In the genomic region with DNA sequence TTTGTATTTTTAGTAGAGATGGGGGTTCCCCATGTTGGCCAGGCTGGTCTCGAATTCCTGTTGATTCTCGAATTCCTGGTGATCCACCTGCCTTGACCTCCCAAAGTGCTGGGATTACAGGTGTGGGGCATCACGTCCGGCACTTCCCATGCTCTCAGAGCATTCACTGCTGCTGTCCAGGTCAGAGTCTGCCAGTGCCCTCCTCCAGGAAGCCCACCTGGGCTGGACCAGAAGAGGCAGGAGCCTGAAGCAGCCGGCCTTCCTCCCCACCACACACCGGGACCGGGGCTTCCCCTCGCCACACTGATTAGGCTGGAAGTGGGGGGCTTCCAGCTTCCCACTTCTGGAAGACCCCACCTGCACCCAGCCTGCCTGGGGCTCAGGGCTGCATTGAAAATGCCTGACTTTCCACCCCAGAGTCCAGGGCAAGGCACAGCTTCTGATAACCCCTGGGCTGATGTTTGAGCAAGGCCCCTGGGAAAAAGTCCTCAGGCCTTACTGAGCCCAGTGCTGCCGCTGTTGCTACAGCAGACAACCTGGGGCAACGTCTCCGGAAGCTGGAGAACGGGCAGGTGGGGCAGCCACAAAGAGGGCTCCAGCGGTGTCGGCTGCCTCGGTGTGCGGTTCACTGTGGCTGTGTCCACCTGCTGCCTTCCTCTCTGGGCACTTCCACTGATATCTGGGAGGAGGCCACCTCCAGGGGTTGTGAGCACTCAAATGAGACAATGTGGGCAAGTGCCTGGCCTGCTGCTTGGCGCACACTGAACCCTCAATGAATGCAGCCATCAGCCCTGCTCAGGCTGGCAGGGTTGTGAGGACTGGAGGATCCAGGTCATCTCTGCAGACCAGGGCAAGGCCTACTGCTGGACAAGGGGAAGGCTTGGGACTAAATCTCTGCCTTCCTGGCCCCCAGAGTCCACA, we compare ENCODE assay signal across 15 cellular contexts.
A peak's percentile ranks its signal among the peaks of the same experiment; 100 is the strongest.
DNase-seq lines count a peak whose midpoint lies in the region; ATAC-seq lines count a peak whose summit lies in the region.
"Had no signal": no experiment of that assay in that cellular context is flagged by ENCODE, and none has a peak within 500 bp of the region (broad histone marks: within the 10 kb centered on the region; RNA-seq: fewer than 3 reads in every experiment).

No MANE protein-coding gene starts in this region.

- peak overlapping the region; percentile 83 for H3K27ac Mint-ChIP-seq in activated T-cell treated with anti-CD3 and anti-CD28 coated beads, Interleukin-2, amount 50 U/mL, for 24 hours
- H3K27ac Mint-ChIP-seq in central memory CD8-positive, alpha-beta T cell (ENCODE audit: low read depth): peak overlapping the region; percentile 73
- H3K27ac Mint-ChIP-seq in stimulated activated memory B cell treated with anti-CD40 and anti-IgM and Interleukin-4, amounts not matched to agents 10 μg/mL and 1 μg/mL and 100 μg/mL, for 72 hours: peak overlapping the region; percentile 52
- H3K27ac Mint-ChIP-seq: activated B cell treated with CpG ODN at 0.5 μM for 24 hours had no signal

- no peak overlapping the region for H3K4me3 Mint-ChIP-seq in activated T-cell treated with anti-CD3 and anti-CD28 coated beads, Interleukin-2, amount 50 U/mL, for 24 hours
- H3K4me3 Mint-ChIP-seq in central memory CD8-positive, alpha-beta T cell: no peak overlapping the region
- no peak overlapping the region for H3K4me3 Mint-ChIP-seq in stimulated activated memory B cell treated with anti-CD40 and anti-IgM and Interleukin-4, amounts not matched to agents 10 μg/mL and 1 μg/mL and 100 μg/mL, for 72 hours
- H3K4me3 Mint-ChIP-seq: activated B cell treated with CpG ODN at 0.5 μM for 24 hours had no signal

- peaks cover 15% of the 10 kb centered on the region for H3K4me1 Mint-ChIP-seq in activated T-cell treated with anti-CD3 and anti-CD28 coated beads, Interleukin-2, amount 50 U/mL, for 24 hours (ENCODE audit: low read depth)
- H3K4me1 Mint-ChIP-seq in central memory CD8-positive, alpha-beta T cell: peaks cover 7% of the 10 kb centered on the region
- peaks cover 18% of the 10 kb centered on the region for H3K4me1 Mint-ChIP-seq in stimulated activated memory B cell treated with anti-CD40 and anti-IgM and Interleukin-4, amounts not matched to agents 10 μg/mL and 1 μg/mL and 100 μg/mL, for 72 hours

- no peaks in the 10 kb centered on the region for H3K9me3 Mint-ChIP-seq in activated T-cell treated with anti-CD3 and anti-CD28 coated beads, Interleukin-2, amount 50 U/mL, for 24 hours
- no peaks in the 10 kb centered on the region for H3K9me3 Mint-ChIP-seq in central memory CD8-positive, alpha-beta T cell
- peaks cover 2% of the 10 kb centered on the region for H3K9me3 Mint-ChIP-seq in stimulated activated memory B cell treated with anti-CD40 and anti-IgM and Interleukin-4, amounts not matched to agents 10 μg/mL and 1 μg/mL and 100 μg/mL, for 72 hours
- H3K9me3 Mint-ChIP-seq: activated B cell treated with CpG ODN at 0.5 μM for 24 hours; naive thymus-derived CD4-positive, alpha-beta T cell had no signal

- H3K36me3 Mint-ChIP-seq in activated T-cell treated with anti-CD3 and anti-CD28 coated beads, Interleukin-2, amount 50 U/mL, for 24 hours (ENCODE audit: low read depth): no peaks in the 10 kb centered on the region
- H3K36me3 Mint-ChIP-seq in central memory CD8-positive, alpha-beta T cell (ENCODE audit: insufficient read depth): no peaks in the 10 kb centered on the region
- no peaks in the 10 kb centered on the region for H3K36me3 Mint-ChIP-seq in stimulated activated memory B cell treated with anti-CD40 and anti-IgM and Interleukin-4, amounts not matched to agents 10 μg/mL and 1 μg/mL and 100 μg/mL, for 72 hours
- H3K36me3 Mint-ChIP-seq: naive thymus-derived CD4-positive, alpha-beta T cell had no signal

- ATAC-seq in GM21381 (IDR thresholded peaks at IDR 0.05; ENCODE audit: unreplicated experiment) (peak; percentile 7), GM19324 (IDR thresholded peaks at IDR 0.05; ENCODE audit: low FRiP score, unreplicated experiment) (no peak)
- ATAC-seq in central memory CD8-positive, alpha-beta T cell (replicated peaks; ENCODE audit: extremely low read depth, poor library complexity, severe bottlenecking): no peak
- ATAC-seq in stimulated activated memory B cell treated with anti-CD40 and anti-IgM and Interleukin-4, amounts not matched to agents 10 μg/mL and 1 μg/mL and 100 μg/mL, for 72 hours: no peak
- ATAC-seq: HCT116, Panc1 had no signal

- no peak for DNase-seq in activated T-cell treated with anti-CD3 and anti-CD28 coated beads, Interleukin-2, amount 50 U/mL, for 24 hours
- DNase-seq in activated T-cell treated with anti-CD3 and anti-CD28 coated beads for 4 hours: no peak
- DNase-seq in central memory CD8-positive, alpha-beta T cell (ENCODE audit: low spot score in 2 of 2): no peak
- DNase-seq in C1 segment of cervical spinal cord (lab: John Stamatoyannopoulos, UW): no peak
- no peak for DNase-seq in activated CD4-positive, CD25-positive, alpha-beta regulatory T cell (lab: John Stamatoyannopoulos, UW)
- DNase-seq: activated B cell treated with CpG ODN at 0.5 μM for 24 hours, DMS 273 treated with DMSO at 0.1 percent for 48 hours, foreskin fibroblast, NCI-H69 had no signal

- H3K27me3 Mint-ChIP-seq in activated T-cell treated with anti-CD3 and anti-CD28 coated beads, Interleukin-2, amount 50 U/mL, for 24 hours: peaks cover 8% of the 10 kb centered on the region
- H3K27me3 Mint-ChIP-seq in central memory CD8-positive, alpha-beta T cell: peaks cover 10% of the 10 kb centered on the region
- peaks cover 56% of the 10 kb centered on the region for H3K27me3 Mint-ChIP-seq in stimulated activated memory B cell treated with anti-CD40 and anti-IgM and Interleukin-4, amounts not matched to agents 10 μg/mL and 1 μg/mL and 100 μg/mL, for 72 hours
